13 cellular contexts compared by ENCODE assay signal in the genomic region with DNA sequence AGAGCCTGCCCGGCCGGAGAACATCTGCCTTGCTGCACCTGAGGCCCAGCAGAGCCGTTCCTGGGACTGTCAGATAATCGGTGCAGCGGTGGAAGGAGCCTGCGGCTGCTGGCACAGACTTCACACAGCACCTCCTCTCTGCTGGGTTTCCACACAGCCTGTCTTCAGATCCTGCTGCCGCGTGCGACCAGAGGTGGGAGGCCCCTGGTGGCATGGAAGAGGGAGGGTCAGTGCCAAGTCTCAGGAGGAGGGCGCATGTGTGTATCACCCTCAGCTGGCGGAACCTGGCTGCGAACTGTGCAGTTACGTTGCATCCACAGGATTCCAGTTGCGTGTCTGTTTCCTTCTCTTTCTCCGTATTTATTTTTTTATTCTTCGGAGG. TPM values are rescaled to one million over a fixed set of nuclear protein-coding genes. Genes with fewer than 3 reads are reported as not detected.
DNase-seq lines count a peak whose midpoint lies in the region; ATAC-seq and TF ChIP-seq lines count a peak whose summit lies in the region.
"Had no signal": no experiment of that assay in that cellular context is flagged by ENCODE, and none has a peak within 500 bp of the region (broad histone marks: within the 10 kb centered on the region; RNA-seq: fewer than 3 reads in every experiment).

No MANE protein-coding gene starts in this region.

- H3K27me3 ChIP-seq in CD4-positive, alpha-beta T cell (ENCODE audit: control insufficient read depth, insufficient read depth, low read length): no peaks in the 10 kb centered on the region
- H3K27me3 ChIP-seq: esophagus muscularis mucosa had no signal

- no peaks in the 10 kb centered on the region for H3K9me3 Mint-ChIP-seq in CD4-positive, alpha-beta T cell
- H3K9me3 Mint-ChIP-seq in T-cell: no peaks in the 10 kb centered on the region

- H3K27ac ChIP-seq in CD4-positive, alpha-beta T cell (ENCODE audit: low read depth, low read length): no peak overlapping the region
- H3K27ac ChIP-seq: esophagus muscularis mucosa had no signal

- no peaks in the 10 kb centered on the region for H3K27me3 Mint-ChIP-seq in CD4-positive, alpha-beta T cell
- H3K27me3 Mint-ChIP-seq in T-cell: no peaks in the 10 kb centered on the region

- peak overlapping the region; percentile 47 for H3K4me3 ChIP-seq in GM12865 (ENCODE audit: low read depth, low read length)
- H3K4me3 ChIP-seq: esophagus muscularis mucosa had no signal

- CTCF ChIA-PET in CD4-positive, alpha-beta T cell (lab: Charles Lee): interaction anchor here (1.0 to 2.6 kb wide), 3 partner anchors 28 to 169 kb away, joined by 3 to 10 read pairs (median 4); partner anchors contain the start of gene PSMD11
- CTCF ChIA-PET in T-cell (lab: Charles Lee): no interaction called here

- peak in 2 of 10 experiments; percentile 10 to 29 for DNase-seq in CD4-positive, alpha-beta T cell
- DNase-seq in GM12865 (ENCODE audit: low read depth) (peak; percentile 36), T-cell (no peak), germinal center (ENCODE audit: low spot score) (peak; percentile 16), DMS114 treated with DMSO at 0.1 percent for 48 hours (lab: John Stamatoyannopoulos, UW; ENCODE audit: unreplicated experiment) (no peak), HPDE6-E6E7 (ENCODE audit: extremely low spot score) (no peak), SHP77 (lab: John Stamatoyannopoulos, UW) (no peak)
- DNase-seq: DND-41, NCI-H1048, right cardiac atrium had no signal

- no peak for ATAC-seq in CD4-positive, alpha-beta T cell (ENCODE audit: poor library complexity)
- ATAC-seq in T-cell (replicated peaks in 1 of 4): no peak
- no peak for ATAC-seq in GM21423 (IDR thresholded peaks at IDR 0.05; ENCODE audit: unreplicated experiment)
- ATAC-seq: left lobe of liver, right cardiac atrium had no signal

- H3K36me3 Mint-ChIP-seq in CD4-positive, alpha-beta T cell (ENCODE audit: low read depth): peaks cover 33% of the 10 kb centered on the region
- H3K36me3 Mint-ChIP-seq in T-cell: peaks cover 25% of the 10 kb centered on the region

- no peaks in the 10 kb centered on the region for H3K9me3 ChIP-seq in CD4-positive, alpha-beta T cell (ENCODE audit: control insufficient read depth, low read length)
- H3K9me3 ChIP-seq: esophagus muscularis mucosa had no signal

- no peak for TF ChIP-seq CTCF in CD4-positive, alpha-beta T cell (IDR thresholded peaks at IDR 0.05)
- no peak for TF ChIP-seq CTCF in GM12865 (IDR thresholded peaks at IDR 0.05; ENCODE audit: insufficient read depth, low read depth, low read length, missing control alignments)

- peak overlapping the region; percentile 95 for H3K27ac Mint-ChIP-seq in CD4-positive, alpha-beta T cell
- H3K27ac Mint-ChIP-seq in T-cell: peak overlapping the region; percentile 97 to 98

- H3K4me3 Mint-ChIP-seq in CD4-positive, alpha-beta T cell: peak overlapping the region; percentile 89
- peak overlapping the region; percentile 62 to 90 (median 87) for H3K4me3 Mint-ChIP-seq in T-cell

- POLR2A ChIA-PET in CD4-positive, alpha-beta T cell (lab: Charles Lee): interaction anchor here (5.2 to 8.1 kb wide), 2 partner anchors 14 to 28 kb away, joined by 51 to 152 read pairs; no protein-coding TSS in a partner anchor
- POLR2A ChIA-PET in T-cell (lab: Charles Lee): no interaction called here

- intact Hi-C loops in CD4-positive, alpha-beta T cell (cut with DNase I, micrococcal nuclease): loop anchor here in 1 of 2 experiments (2.0 kb wide), 1 partner anchor 31 kb away; no protein-coding TSS in a partner anchor

- peaks cover 70% of the 10 kb centered on the region for H3K4me1 Mint-ChIP-seq in CD4-positive, alpha-beta T cell (ENCODE audit: low read depth)
- peaks cover 74 to 76% (median 76%) of the 10 kb centered on the region in 3 donors for H3K4me1 Mint-ChIP-seq in T-cell

RNA-seq across cellular contexts. Expression of gene CDK5R1, which starts 3.3 kb away (rescaled TPM):
- total RNA-seq in CD4-positive, alpha-beta T cell: 10 to 100 TPM; 21.7 to 22.5 TPM
- 10 to 100 TPM in 3 of 5 donors, 1 to 10 TPM in 2; 8.1 to 23.8 (median 14.7) TPM for total RNA-seq in T-cell

RNA-seq across cellular contexts. Expression of gene PSMD11, which starts 45.8 kb away (rescaled TPM):
- total RNA-seq in CD4-positive, alpha-beta T cell: 10 to 100 TPM; 67.6 to 68.7 TPM
- total RNA-seq in T-cell: 10 to 100 TPM; 56.3 to 72.8 (median 62.9) TPM

Comparison
In these comparisons a context has a peak if more than half of its experiments do, and no peak if none do; other contexts are left out.
1. DNase-seq: peak in GM12865 (single experiment) and germinal center (single experiment); none in T-cell (0 of 34), DMS114 treated with DMSO at 0.1 percent for 48 hours (single experiment), HPDE6-E6E7 (single experiment) and SHP77 (0 of 2).